In the genomic region with DNA sequence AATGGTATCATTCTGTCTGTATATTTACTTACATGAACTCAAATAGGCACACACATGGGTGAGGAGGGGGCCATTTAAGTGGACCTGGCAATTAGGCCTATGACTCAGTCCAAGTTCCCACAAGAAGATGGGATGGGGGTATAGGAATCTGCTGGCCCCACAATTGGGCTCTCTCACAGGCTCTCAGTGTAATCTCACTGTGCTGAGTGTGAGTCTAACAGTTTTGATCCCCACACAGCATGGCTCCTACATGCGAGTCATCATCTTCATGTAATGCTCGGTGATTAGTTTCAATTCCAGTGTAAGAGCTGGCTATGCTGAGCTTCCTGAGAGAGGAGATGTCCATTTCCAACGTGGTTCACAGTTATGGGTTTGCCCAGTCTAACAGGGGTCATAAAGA, we compare ENCODE assay signal across 14 cellular contexts.
DNase-seq lines count a peak whose midpoint lies in the region; ATAC-seq, FAIRE-seq and TF ChIP-seq lines count a peak whose summit lies in the region.
"Had no signal": no experiment of that assay in that cellular context is flagged by ENCODE, and none has a peak within 500 bp of the region (broad histone marks: within the 10 kb centered on the region; RNA-seq: fewer than 3 reads in every experiment).

No MANE protein-coding gene starts in this region.

- FAIRE-seq in HepG2 (lab: Jason Lieb, UNC): no peak

- no peaks in the 10 kb centered on the region for H3K79me2 ChIP-seq in HepG2 (ENCODE audit: insufficient read depth, low read length)
- H3K79me2 ChIP-seq in hepatocyte: no peaks in the 10 kb centered on the region

- ATAC-seq in HepG2 (no peak), right lobe of liver (no peak)
- no peak for ATAC-seq in activated T-helper 17 cell treated with anti-CD3 and anti-CD28 coated beads, Interleukin-2, amount 50 U/mL, for 72 hours (replicated peaks)

- peak overlapping the region; percentile 46; the same call in 1 of the 2 replicates for H3K4me2 ChIP-seq in HepG2 (ENCODE audit: low read depth, low read length)
- no peak overlapping the region for H3K4me2 ChIP-seq in hepatocyte

- TF ChIP-seq CTCF in HepG2 (CRISPR knock-in tag; IDR thresholded peaks at IDR 0.05) (no peak), right lobe of liver (IDR thresholded peaks at IDR 0.05) (no peak), hepatocyte (IDR thresholded peaks at IDR 0.05; ENCODE audit: poor library complexity) (no peak)

- no peaks in the 10 kb centered on the region for H3K9me2 ChIP-seq in hepatocyte (replicated peaks; ENCODE audit: insufficient read depth)

- H4K20me1 ChIP-seq in HepG2 (ENCODE audit: insufficient read depth, low read length): no peaks in the 10 kb centered on the region
- no peaks in the 10 kb centered on the region for H4K20me1 ChIP-seq in hepatocyte (ENCODE audit: insufficient read depth, poor library complexity, severe bottlenecking)

- TF ChIP-seq POLR2A in HepG2 (IDR thresholded peaks at IDR 0.05; ENCODE audit: insufficient read depth in 1 of 2, low read depth in 2 of 2, low read length in 2 of 2) (no peak), right lobe of liver (IDR thresholded peaks at IDR 0.05) (no peak)

- DNase-seq in HepG2 (ENCODE audit: low spot score): no peak
- DNase-seq in right lobe of liver: no peak
- no peak for DNase-seq in hepatocyte (ENCODE audit: low spot score)
- no peak for DNase-seq in NCI-H2107 treated with DMSO at 0.1 percent for 48 hours (lab: John Stamatoyannopoulos, UW; ENCODE audit: unreplicated experiment)
- DNase-seq in NCI-H146 (lab: John Stamatoyannopoulos, UW): no peak
- no peak for DNase-seq in T-helper 2 cell treated with Interferon-gamma antibody and Interleukin-4, amounts not matched to agents 5 μg/mL and 100 μg/mL, for 36 hours (ENCODE audit: low spot score)
- DNase-seq in nucleus accumbens (lab: John Stamatoyannopoulos, UW): no peak
- DNase-seq: activated gamma-delta T cell treated with Interleukin-2 at 50 U/mL for 16 hours, caudate nucleus, hippocampal formation, lower lobe of right lung, NCI-H510A, tibial artery had no signal

- peaks cover 4% of the 10 kb centered on the region for H3K27me3 Mint-ChIP-seq in activated T-helper 17 cell treated with anti-CD3 and anti-CD28 coated beads, Interleukin-2, amount 50 U/mL, for 72 hours
- no peaks in the 10 kb centered on the region for H3K27me3 Mint-ChIP-seq in T-helper 2 cell treated with Interferon-gamma antibody and Interleukin-4, amounts not matched to agents 5 μg/mL and 100 μg/mL, for 36 hours (ENCODE audit: low read depth)

- TF ChIP-seq EP300 in HepG2 (IDR thresholded peaks at IDR 0.05; ENCODE audit: low read depth in 2 of 2, low read length in 2 of 2): no peak
- no peak for TF ChIP-seq EP300 in HepG2 (CRISPR knock-in tag; IDR thresholded peaks at IDR 0.05; ENCODE audit: borderline replicate concordance)

- no peaks in the 10 kb centered on the region for H3K9me3 ChIP-seq in HepG2 (ENCODE audit: low read length)
- H3K9me3 ChIP-seq in right lobe of liver: peaks cover 0 to 2% (median 0%) of the 10 kb centered on the region in 4 donors
- H3K9me3 ChIP-seq in hepatocyte (ENCODE audit: low read depth): no peaks in the 10 kb centered on the region
- H3K9me3 ChIP-seq: lower lobe of right lung, tibial artery had no signal

- no peaks in the 10 kb centered on the region; a peak in 1 of 5 replicates for H3K27me3 ChIP-seq in HepG2 (ENCODE audit: control insufficient read depth in 1 of 2, insufficient read depth in 2 of 2, low read length in 2 of 2)
- H3K27me3 ChIP-seq in right lobe of liver: no peaks in the 10 kb centered on the region
- H3K27me3 ChIP-seq in hepatocyte: no peaks in the 10 kb centered on the region
- H3K27me3 ChIP-seq: tibial artery had no signal

- POLR2A ChIA-PET in HepG2 (lab: Yijun Ruan, JAX): no interaction called here

- no peak overlapping the region for H3K9ac ChIP-seq in HepG2 (ENCODE audit: insufficient read depth, low read depth, low read length)

- no peak overlapping the region for H2AFZ ChIP-seq in HepG2 (ENCODE audit: low read length)
- H2AFZ ChIP-seq in hepatocyte: no peak overlapping the region

- 43% methylated on average over 3 of the region's 3 CpGs for WGBS in HepG2 (ENCODE audit: low lambda C conversion rate)
- WGBS in right lobe of liver (ENCODE audit: insufficient coverage, low coverage, low lambda C conversion rate, missing lambda C conversion rate): 68% methylated on average over 2 of the region's 3 CpGs
- WGBS in hepatocyte (ENCODE audit: low lambda C conversion rate, missing lambda C conversion rate): 89% methylated on average over 3 of the region's 3 CpGs

- H3K36me3 ChIP-seq in HepG2 (replicated peaks in 1 of 2; ENCODE audit: control insufficient read depth in 1 of 2, insufficient read depth in 2 of 2, low read length in 2 of 2): no peaks in the 10 kb centered on the region
- no peaks in the 10 kb centered on the region for H3K36me3 ChIP-seq in right lobe of liver
- no peaks in the 10 kb centered on the region for H3K36me3 ChIP-seq in hepatocyte (replicated peaks; ENCODE audit: insufficient read depth, low read depth)
- H3K36me3 ChIP-seq: lower lobe of right lung, tibial artery had no signal

- H3K27ac Mint-ChIP-seq in activated T-helper 17 cell treated with anti-CD3 and anti-CD28 coated beads, Interleukin-2, amount 50 U/mL, for 72 hours: peak overlapping the region; percentile 65
- no peak overlapping the region for H3K27ac Mint-ChIP-seq in T-helper 2 cell treated with Interferon-gamma antibody and Interleukin-4, amounts not matched to agents 5 μg/mL and 100 μg/mL, for 36 hours

- intact Hi-C loops in HepG2 (cut with micrococcal nuclease; ENCODE audit: unreplicated experiment): loop anchor here (10.0 kb wide), 1 partner anchor 109 kb away; no protein-coding TSS in a partner anchor
- intact Hi-C loops in right lobe of liver (cut with DNase I): no loop called here

- H3K4me1 ChIP-seq in HepG2 (ENCODE audit: insufficient read depth, low read length) (peaks cover 30% of the 10 kb centered on the region), right lobe of liver (peaks cover 0 to 17% (median 3%) of the 10 kb centered on the region in 4 donors), hepatocyte (ENCODE audit: insufficient read depth) (no peaks in the 10 kb centered on the region)

- no peak overlapping the region for H3K4me3 Mint-ChIP-seq in activated T-helper 17 cell treated with anti-CD3 and anti-CD28 coated beads, Interleukin-2, amount 50 U/mL, for 72 hours
- H3K4me3 Mint-ChIP-seq in T-helper 2 cell treated with Interferon-gamma antibody and Interleukin-4, amounts not matched to agents 5 μg/mL and 100 μg/mL, for 36 hours: no peak overlapping the region

- TF ChIP-seq RAD21 in HepG2 (CRISPR knock-in tag; IDR thresholded peaks at IDR 0.05): no peak

- H3K36me3 Mint-ChIP-seq in activated T-helper 17 cell treated with anti-CD3 and anti-CD28 coated beads, Interleukin-2, amount 50 U/mL, for 72 hours (ENCODE audit: low read depth): no peaks in the 10 kb centered on the region
- H3K36me3 Mint-ChIP-seq in T-helper 2 cell treated with Interferon-gamma antibody and Interleukin-4, amounts not matched to agents 5 μg/mL and 100 μg/mL, for 36 hours (ENCODE audit: low read depth): no peaks in the 10 kb centered on the region

- H3K4me3 ChIP-seq in HepG2 (replicated peaks in 1 of 3; ENCODE audit: insufficient read depth in 1 of 3, low read depth in 2 of 3, low read length in 3 of 3) (no peak overlapping the region), right lobe of liver (no peak overlapping the region), hepatocyte (no peak overlapping the region)
- H3K4me3 ChIP-seq: lower lobe of right lung, tibial artery had no signal

- no peak overlapping the region for H3K27ac ChIP-seq in HepG2 (ENCODE audit: extremely low read length, insufficient read depth, low read length)
- no peak overlapping the region for H3K27ac ChIP-seq in right lobe of liver
- H3K27ac ChIP-seq in hepatocyte: peak overlapping the region; percentile 66
- H3K27ac ChIP-seq: tibial artery had no signal

- CTCF ChIA-PET in HepG2 (lab: Yijun Ruan, JAX; ENCODE audit: low intra/inter-chr PET ratio, low total read pairs): no interaction called here

- no peaks in the 10 kb centered on the region for H3K4me1 Mint-ChIP-seq in activated T-helper 17 cell treated with anti-CD3 and anti-CD28 coated beads, Interleukin-2, amount 50 U/mL, for 72 hours
- no peaks in the 10 kb centered on the region for H3K4me1 Mint-ChIP-seq in T-helper 2 cell treated with Interferon-gamma antibody and Interleukin-4, amounts not matched to agents 5 μg/mL and 100 μg/mL, for 36 hours (ENCODE audit: low read depth)

- in situ Hi-C loops in HepG2 (cut with HindIII; ENCODE audit: extremely low pct_ligation_motif_present, low pct_unique_long_range_greater_than_20kb): no loop called here

- BruUV-seq in HepG2 (replicated peaks; lab: Mats Ljungman, UMichigan): no TSS peak

- H3K9me3 Mint-ChIP-seq in activated T-helper 17 cell treated with anti-CD3 and anti-CD28 coated beads, Interleukin-2, amount 50 U/mL, for 72 hours: peaks cover 5% of the 10 kb centered on the region
- peaks cover 3% of the 10 kb centered on the region for H3K9me3 Mint-ChIP-seq in T-helper 2 cell treated with Interferon-gamma antibody and Interleukin-4, amounts not matched to agents 5 μg/mL and 100 μg/mL, for 36 hours

TF ChIP-seq in HepG2, 621 proteins besides CTCF, POLR2A, EP300 and RAD21 (continues in another document):
- TF ChIP-seq SP5 (CRISPR knock-in tag; IDR thresholded peaks at IDR 0.05; ENCODE audit: borderline replicate concordance, low read depth) (no peak), ZNF616 (CRISPR knock-in tag; IDR thresholded peaks at IDR 0.05; ENCODE audit: low read depth) (no peak), ZNF260 (CRISPR knock-in tag; IDR thresholded peaks at IDR 0.05; ENCODE audit: borderline replicate concordance, low read depth) (no peak), SSRP1 (CRISPR knock-in tag; IDR thresholded peaks at IDR 0.05) (no peak), PHB2 (IDR thresholded peaks at IDR 0.05; ENCODE audit: partially characterized antibody) (no peak), ETV6 (CRISPR knock-in tag; conservative IDR thresholded peaks at IDR 0.05) (no peak), RNF2 (conservative IDR thresholded peaks at IDR 0.05; ENCODE audit: low read depth) (no peak), ZNF7 (CRISPR knock-in tag; IDR thresholded peaks at IDR 0.05) (no peak), ZNF263 (CRISPR knock-in tag; IDR thresholded peaks at IDR 0.05) (no peak)
